21 cellular contexts compared by ENCODE assay signal in genomic region chr2:145690183-145690582, GRCh38.
DNase-seq lines count a peak whose midpoint lies in the region; ATAC-seq and TF ChIP-seq lines count a peak whose summit lies in the region.
"Had no signal": no experiment of that assay in that cellular context is flagged by ENCODE, and none has a peak within 500 bp of the region (broad histone marks: within the 10 kb centered on the region; RNA-seq: fewer than 3 reads in every experiment).

No MANE protein-coding gene starts in this region.

- no peaks in the 10 kb centered on the region for H3K36me3 Mint-ChIP-seq in MCF 10A (ENCODE audit: insufficient read depth, unreplicated experiment)
- H3K36me3 Mint-ChIP-seq in CD4-positive, alpha-beta T cell (ENCODE audit: low read depth): no peaks in the 10 kb centered on the region

- no peak overlapping the region for H3K4me2 ChIP-seq in mammary epithelial cell (ENCODE audit: insufficient read depth, low read depth, low read length)

- H3K4me1 ChIP-seq in breast epithelium: no peaks in the 10 kb centered on the region
- H3K4me1 ChIP-seq in mammary epithelial cell (ENCODE audit: insufficient read depth, low read length): peaks cover 22% of the 10 kb centered on the region
- no peaks in the 10 kb centered on the region for H3K4me1 ChIP-seq in right atrium auricular region

- no peak overlapping the region for H3K4me3 Mint-ChIP-seq in MCF 10A (ENCODE audit: unreplicated experiment)
- H3K4me3 Mint-ChIP-seq in CD4-positive, alpha-beta T cell: no peak overlapping the region
- H3K4me3 Mint-ChIP-seq: H9 had no signal

- H3K36me3 ChIP-seq in breast epithelium (no peaks in the 10 kb centered on the region), mammary epithelial cell (ENCODE audit: insufficient read depth, low read length) (no peaks in the 10 kb centered on the region), right atrium auricular region (no peaks in the 10 kb centered on the region)

- H3K4me1 Mint-ChIP-seq in MCF 10A (ENCODE audit: insufficient read depth, unreplicated experiment): peaks cover 42% of the 10 kb centered on the region
- H3K4me1 Mint-ChIP-seq in CD4-positive, alpha-beta T cell (ENCODE audit: low read depth): no peaks in the 10 kb centered on the region

- no peak overlapping the region for H2AFZ ChIP-seq in mammary epithelial cell (ENCODE audit: low read depth, low read length)

- H3K79me2 ChIP-seq in mammary epithelial cell (ENCODE audit: insufficient read depth, low read length): no peaks in the 10 kb centered on the region

- H3K4me3 ChIP-seq in breast epithelium (no peak overlapping the region), mammary epithelial cell (replicated peaks in 1 of 3; ENCODE audit: insufficient read depth in 1 of 3, low read depth in 2 of 3, low read length in 3 of 3) (no peak overlapping the region), fibroblast of the aortic adventitia (ENCODE audit: low read depth, low read length) (no peak overlapping the region), right atrium auricular region (no peak overlapping the region)

- no peaks in the 10 kb centered on the region for H3K9me3 ChIP-seq in breast epithelium
- H3K9me3 ChIP-seq in mammary epithelial cell (replicated peaks; ENCODE audit: insufficient read depth, low read length): no peaks in the 10 kb centered on the region
- no peaks in the 10 kb centered on the region for H3K9me3 ChIP-seq in right atrium auricular region
- H3K9me3 ChIP-seq in CD4-positive, alpha-beta T cell (ENCODE audit: control insufficient read depth, low read length): no peaks in the 10 kb centered on the region

- in situ Hi-C loops in mammary epithelial cell (cut with MboI; ENCODE audit: low sequenced_read_pairs in 2 of 2): no loop called here

- no peaks in the 10 kb centered on the region for H3K27me3 Mint-ChIP-seq in MCF 10A (ENCODE audit: insufficient read depth, unreplicated experiment)
- H3K27me3 Mint-ChIP-seq in CD4-positive, alpha-beta T cell: no peaks in the 10 kb centered on the region

- H3K27ac ChIP-seq in breast epithelium (no peak overlapping the region), mammary epithelial cell (ENCODE audit: insufficient read depth, low read depth, low read length) (no peak overlapping the region), right atrium auricular region (no peak overlapping the region)
- H3K27ac ChIP-seq in CD4-positive, alpha-beta T cell (ENCODE audit: low read depth, low read length): no peak overlapping the region
- H3K27ac ChIP-seq: 22Rv1, C4-2B had no signal

- 75% methylated on average over 4 of the region's 4 CpGs for WGBS in mammary epithelial cell (ENCODE audit: low coverage, missing lambda C conversion rate)

- intact Hi-C loops in MCF 10A (cut with micrococcal nuclease) (loop anchor here (5.0 kb wide), 1 partner anchor 38 kb away; no protein-coding TSS in a partner anchor), breast epithelium (cut with DNase I; ENCODE audit: low total_unique reads) (no loop called here), mammary epithelial cell (cut with micrococcal nuclease) (no loop called here)
- intact Hi-C loops in CD4-positive, alpha-beta T cell (cut with DNase I, micrococcal nuclease): no loop called here

- BruUV-seq in MCF 10A (replicated peaks; lab: Mats Ljungman, UMichigan): no TSS peak
- BruUV-seq in mammary epithelial cell (replicated peaks; lab: Mats Ljungman, UMichigan): no TSS peak

- no peak overlapping the region for H3K9ac ChIP-seq in mammary epithelial cell (ENCODE audit: insufficient read depth, low read length)

- TF ChIP-seq CTCF in MCF 10A (IDR thresholded peaks at IDR 0.05; ENCODE audit: unreplicated experiment): no peak
- no peak for TF ChIP-seq CTCF in breast epithelium (IDR thresholded peaks at IDR 0.05)
- no peak for TF ChIP-seq CTCF in mammary epithelial cell (conservative IDR thresholded peaks at IDR 0.05 in 1 of 2, IDR thresholded peaks at IDR 0.05 in 1 of 2; ENCODE audit: extremely low read depth in 1 of 2, insufficient read depth in 1 of 2, low read depth in 1 of 2, low read length in 2 of 2)
- no peak for TF ChIP-seq CTCF in fibroblast of the aortic adventitia (IDR thresholded peaks at IDR 0.05; ENCODE audit: insufficient read depth, low read length)
- no peak for TF ChIP-seq CTCF in right atrium auricular region (IDR thresholded peaks at IDR 0.05)
- no peak for TF ChIP-seq CTCF in CD4-positive, alpha-beta T cell (IDR thresholded peaks at IDR 0.05)

- CTCF ChIA-PET in MCF 10A (lab: Yijun Ruan, JAX): no interaction called here
- CTCF ChIA-PET in mammary epithelial cell (lab: Charles Lee; ENCODE audit: low non-redundant PET): no interaction called here
- CTCF ChIA-PET in CD4-positive, alpha-beta T cell (lab: Charles Lee): no interaction called here

- DNase-seq in MCF 10A (ENCODE audit: unreplicated experiment): peak; percentile 47
- no peak for DNase-seq in breast epithelium (ENCODE audit: low spot score in 2 of 2)
- peak; percentile 49 for DNase-seq in mammary epithelial cell
- DNase-seq in fibroblast of the aortic adventitia (ENCODE audit: low read depth): peak; percentile 30
- no peak for DNase-seq in hepatic stellate cell (ENCODE audit: low spot score)
- no peak for DNase-seq in right atrium auricular region (ENCODE audit: low spot score)
- DNase-seq in CD4-positive, alpha-beta T cell: no peak
- DNase-seq: AML-193, DMS 273 treated with DMSO at 0.1 percent for 48 hours, H9, NCI-H1105, NCI-H2081, NCI-H510A treated with DMSO at 0.1 percent for 48 hours, NCI-H774, OCI-M1, RPMI8226, SIG-M5 had no signal

- TF ChIP-seq POLR2A in breast epithelium (IDR thresholded peaks at IDR 0.05): no peak

- dilution Hi-C loops in mammary epithelial cell (cut with HindIII; ENCODE audit: low sequenced_read_pairs): no loop called here

- H3K27ac Mint-ChIP-seq in MCF 10A (ENCODE audit: low read depth, unreplicated experiment): peak overlapping the region; percentile 46
- H3K27ac Mint-ChIP-seq in CD4-positive, alpha-beta T cell: no peak overlapping the region
- H3K27ac Mint-ChIP-seq: H9 had no signal

- no peaks in the 10 kb centered on the region for H4K20me1 ChIP-seq in mammary epithelial cell (ENCODE audit: insufficient read depth, low read length)

- no peaks in the 10 kb centered on the region for H3K9me3 Mint-ChIP-seq in MCF 10A (ENCODE audit: unreplicated experiment)
- H3K9me3 Mint-ChIP-seq in CD4-positive, alpha-beta T cell: peaks cover 3% of the 10 kb centered on the region
- H3K9me3 Mint-ChIP-seq: H9 had no signal

- POLR2A ChIA-PET in MCF 10A (lab: Yijun Ruan, JAX): interaction anchor here (0.6 kb wide), 1 partner anchor 829 kb away, joined by 3 read pairs; no protein-coding TSS in a partner anchor
- POLR2A ChIA-PET in CD4-positive, alpha-beta T cell (lab: Charles Lee): no interaction called here

- no peaks in the 10 kb centered on the region for H3K27me3 ChIP-seq in breast epithelium
- H3K27me3 ChIP-seq in mammary epithelial cell (ENCODE audit: insufficient read depth, low read length): no peaks in the 10 kb centered on the region
- H3K27me3 ChIP-seq in right atrium auricular region: no peaks in the 10 kb centered on the region
- no peaks in the 10 kb centered on the region for H3K27me3 ChIP-seq in CD4-positive, alpha-beta T cell (ENCODE audit: control insufficient read depth, insufficient read depth, low read length)

- no peak for ATAC-seq in HG03457 (IDR thresholded peaks at IDR 0.05; ENCODE audit: unreplicated experiment)
- no peak for ATAC-seq in CD4-positive, alpha-beta T cell (ENCODE audit: poor library complexity)
- ATAC-seq: SK-N-SH treated with all-trans-retinoic acid at 6 μM for 48 hours had no signal

Comparison
In these comparisons a context has a peak if more than half of its experiments do, and no peak if none do; other contexts are left out.
1. DNase-seq: peak in MCF 10A (single experiment), mammary epithelial cell (single experiment) and fibroblast of the aortic adventitia (single experiment); none in breast epithelium (0 of 2), hepatic stellate cell (single experiment), right atrium auricular region (single experiment) and CD4-positive, alpha-beta T cell (0 of 10).